ENCODE assay signal across 8 cellular contexts in the genomic region with DNA sequence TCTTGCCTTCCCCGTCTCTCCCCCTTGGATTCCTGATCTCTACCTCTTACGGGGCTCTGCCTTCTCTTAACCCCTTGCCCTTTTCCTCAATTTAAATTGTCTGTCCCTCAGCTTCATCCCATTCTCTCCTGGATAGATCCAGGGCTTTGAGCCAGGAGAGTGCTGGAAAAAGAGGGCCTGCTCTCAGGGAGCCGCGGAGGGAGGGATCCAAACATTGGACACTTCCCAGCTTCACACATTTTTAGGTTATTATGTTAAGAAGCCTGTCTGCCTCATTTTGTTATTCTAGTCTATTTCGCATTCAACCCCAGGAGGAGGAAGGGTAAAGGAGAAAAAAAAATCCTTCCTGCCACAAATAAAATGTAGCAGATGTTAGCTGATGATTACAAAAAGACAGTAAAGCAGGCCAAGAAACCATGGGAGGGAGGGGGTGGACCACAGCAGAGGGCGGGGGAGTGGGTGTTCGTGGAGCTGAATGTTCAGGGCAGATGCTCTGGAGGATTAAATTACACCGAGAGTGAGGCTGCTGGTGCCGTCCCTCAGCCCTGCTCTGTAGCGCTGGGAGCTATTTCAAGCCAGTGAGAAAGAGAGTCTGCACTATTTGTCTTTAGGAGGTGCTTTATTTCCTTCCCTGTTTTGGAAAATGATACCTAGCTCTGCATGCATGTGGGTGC.
DNase-seq lines count a peak whose midpoint lies in the region; ATAC-seq and TF ChIP-seq lines count a peak whose summit lies in the region.

No MANE protein-coding gene starts in this region.

- H3K4me3 ChIP-seq in OCI-LY3 (ENCODE audit: low read length) (peak overlapping the region; percentile 19; the same call in 1 of the 2 replicates), ectodermal cell (ENCODE audit: insufficient read depth, low read depth, low read length) (no peak overlapping the region)

- peak overlapping the region; percentile 57 for H3K4me2 ChIP-seq in OCI-LY3 (ENCODE audit: low read length)

- H3K27me3 Mint-ChIP-seq in naive B cell: peaks cover 32 to 49% (median 46%) of the 10 kb centered on the region in 3 donors
- H3K27me3 Mint-ChIP-seq in natural killer cell treated with Interleukin-12 subunit alpha and Interleukin-12 subunit beta and Interleukin-15 and Interleukin-18, amount 100 ng/mL, for 72 hours: peaks cover 16 to 25% of the 10 kb centered on the region in 2 donors

- DNase-seq in A172 (ENCODE audit: low spot score): peak; percentile 38
- DNase-seq in naive B cell: no peak
- DNase-seq in natural killer cell treated with Interleukin-12 subunit alpha and Interleukin-12 subunit beta and Interleukin-15 and Interleukin-18, amount 100 ng/mL, for 72 hours (ENCODE audit: low spot score): no peak
- DNase-seq in activated CD4-positive, alpha-beta T cell treated with anti-CD3 and anti-CD28 coated beads, Interleukin-2, amount 50 U/mL, for 1 hour: no peak
- no peak for DNase-seq in germinal center (ENCODE audit: low spot score)

- TF ChIP-seq CTCF in OCI-LY3 (IDR thresholded peaks at IDR 0.05; ENCODE audit: low read depth, low read length): no peak

- no peaks in the 10 kb centered on the region for H3K79me2 ChIP-seq in OCI-LY3 (ENCODE audit: low read length)

- WGBS in ectodermal cell, 2 experiments: 13 to 35% methylated on average over 7 to 10 of the region's 10 CpGs

- H3K9ac ChIP-seq in OCI-LY3 (ENCODE audit: low read length): no peak overlapping the region

- peak overlapping the region in 1 of 6 donors; percentile 85 for H3K27ac Mint-ChIP-seq in naive B cell
- peak overlapping the region in 1 of 2 donors; percentile 26 for H3K27ac Mint-ChIP-seq in natural killer cell treated with Interleukin-12 subunit alpha and Interleukin-12 subunit beta and Interleukin-15 and Interleukin-18, amount 100 ng/mL, for 72 hours

- H3K4me3 Mint-ChIP-seq in naive B cell: peak overlapping the region in 3 of 8 donors; percentile 13 to 57 (median 23)
- H3K4me3 Mint-ChIP-seq in natural killer cell treated with Interleukin-12 subunit alpha and Interleukin-12 subunit beta and Interleukin-15 and Interleukin-18, amount 100 ng/mL, for 72 hours: no peak overlapping the region

- no peak overlapping the region for H3K27ac ChIP-seq in OCI-LY3 (ENCODE audit: low read length)
- H3K27ac ChIP-seq in ectodermal cell (ENCODE audit: insufficient read depth, low read depth, low read length, poor library complexity, severe bottlenecking): peak overlapping the region; percentile 16

- ATAC-seq in HG02870 (IDR thresholded peaks at IDR 0.05; ENCODE audit: unreplicated experiment): peak; percentile 70
- peak; percentile 41 to 51 for ATAC-seq in naive B cell (ENCODE audit: low read depth in 2 of 2)
- no peak for ATAC-seq in natural killer cell treated with Interleukin-12 subunit alpha and Interleukin-12 subunit beta and Interleukin-15 and Interleukin-18, amount 100 ng/mL, for 72 hours

- H3K9me3 ChIP-seq in OCI-LY3 (ENCODE audit: insufficient read depth, low read length) (no peaks in the 10 kb centered on the region), ectodermal cell (ENCODE audit: control insufficient read depth, low read length) (no peaks in the 10 kb centered on the region)

- peaks cover 62% of the 10 kb centered on the region for H3K27me3 ChIP-seq in OCI-LY3 (ENCODE audit: low read depth, low read length)
- peaks cover 6% of the 10 kb centered on the region for H3K27me3 ChIP-seq in ectodermal cell (ENCODE audit: control insufficient read depth, insufficient read depth, low read length, poor library complexity, severe bottlenecking)

- peaks cover 10 to 16% (median 14%) of the 10 kb centered on the region in 3 donors for H3K4me1 Mint-ChIP-seq in naive B cell
- peaks cover 2 to 4% of the 10 kb centered on the region in 2 donors for H3K4me1 Mint-ChIP-seq in natural killer cell treated with Interleukin-12 subunit alpha and Interleukin-12 subunit beta and Interleukin-15 and Interleukin-18, amount 100 ng/mL, for 72 hours (ENCODE audit: low read depth in 2 of 2)

- no peak overlapping the region for H2AFZ ChIP-seq in OCI-LY3 (ENCODE audit: low read depth, low read length)

- H3K4me1 ChIP-seq in OCI-LY3 (ENCODE audit: low read length) (peaks cover 20% of the 10 kb centered on the region), ectodermal cell (ENCODE audit: control insufficient read depth, insufficient read depth, low read length) (peaks cover 24% of the 10 kb centered on the region)

- H3K36me3 Mint-ChIP-seq in naive B cell: no peaks in the 10 kb centered on the region
- H3K36me3 Mint-ChIP-seq in natural killer cell treated with Interleukin-12 subunit alpha and Interleukin-12 subunit beta and Interleukin-15 and Interleukin-18, amount 100 ng/mL, for 72 hours: no peaks in the 10 kb centered on the region

- H3K9me3 Mint-ChIP-seq in naive B cell: no peaks in the 10 kb centered on the region
- no peaks in the 10 kb centered on the region for H3K9me3 Mint-ChIP-seq in natural killer cell treated with Interleukin-12 subunit alpha and Interleukin-12 subunit beta and Interleukin-15 and Interleukin-18, amount 100 ng/mL, for 72 hours

- H4K20me1 ChIP-seq in OCI-LY3 (ENCODE audit: insufficient read depth, low read length): no peaks in the 10 kb centered on the region

- H3K36me3 ChIP-seq in OCI-LY3 (replicated peaks; ENCODE audit: low read depth, low read length) (no peaks in the 10 kb centered on the region), ectodermal cell (ENCODE audit: control insufficient read depth, insufficient read depth, low read length) (no peaks in the 10 kb centered on the region)

Comparison
In these comparisons a context has a peak if more than half of its experiments do, and no peak if none do; other contexts are left out.
1. ATAC-seq: peak in HG02870 (single experiment) and naive B cell (2 of 2); none in natural killer cell treated with Interleukin-12 subunit alpha and Interleukin-12 subunit beta and Interleukin-15 and Interleukin-18, amount 100 ng/mL, for 72 hours (0 of 2).